ENCODE assay signal across 13 cellular contexts in genomic region chr1:116737855-116738318, GRCh38. TPM values are rescaled to one million over a fixed set of nuclear protein-coding genes. Genes with fewer than 3 reads are reported as not detected.
DNase-seq lines count a peak whose midpoint lies in the region; ATAC-seq, FAIRE-seq and TF ChIP-seq lines count a peak whose summit lies in the region.
"Had no signal": no experiment of that assay in that cellular context is flagged by ENCODE, and none has a peak within 500 bp of the region (broad histone marks: within the 10 kb centered on the region; RNA-seq: fewer than 3 reads in every experiment).

No MANE protein-coding gene starts in this region.

- H3K4me3 ChIP-seq in astrocyte (ENCODE audit: insufficient read depth, low read depth, low read length) (no peak overlapping the region), stomach (no peak overlapping the region), gastroesophageal sphincter (no peak overlapping the region)
- H3K4me3 ChIP-seq: psoas muscle, tibial nerve had no signal

- no peak overlapping the region for H3K9ac ChIP-seq in astrocyte (ENCODE audit: low read length)

- H3K4me3 Mint-ChIP-seq in astrocyte (ENCODE audit: unreplicated experiment) = no peak overlapping the region
- H3K4me3 Mint-ChIP-seq: brain had no signal

- peaks cover 4% of the 10 kb centered on the region for H3K4me1 ChIP-seq in astrocyte (ENCODE audit: insufficient read depth, low read length)
- H3K4me1 ChIP-seq in stomach = no peaks in the 10 kb centered on the region
- no peaks in the 10 kb centered on the region for H3K4me1 ChIP-seq in gastroesophageal sphincter
- H3K4me1 ChIP-seq: psoas muscle, tibial nerve had no signal

- H3K36me3 Mint-ChIP-seq in astrocyte (ENCODE audit: low read depth, unreplicated experiment) = peaks cover 3% of the 10 kb centered on the region

- H3K4me1 Mint-ChIP-seq in astrocyte (ENCODE audit: low read depth, unreplicated experiment) = no peaks in the 10 kb centered on the region

- no peak overlapping the region for H2AFZ ChIP-seq in astrocyte (ENCODE audit: low read depth, low read length)

- no peak for ATAC-seq in gastroesophageal sphincter
- no peak for ATAC-seq in left ventricle myocardium superior
- no peak for ATAC-seq in GM21390 (IDR thresholded peaks at IDR 0.05; ENCODE audit: unreplicated experiment)

- 84 to 91% (median 86%) methylated on average over 7 of the region's 7 CpGs for WGBS in stomach, 5 donors
- WGBS in gastroesophageal sphincter (ENCODE audit: low coverage in 1 of 2), 2 donors = 80 to 87% methylated on average over 1 to 3 of the region's 7 CpGs

- TF ChIP-seq CTCF in astrocyte (IDR thresholded peaks at IDR 0.05; ENCODE audit: insufficient read depth, low read depth, low read length) = no peak
- TF ChIP-seq CTCF in stomach (IDR thresholded peaks at IDR 0.05) = no peak
- TF ChIP-seq CTCF in gastroesophageal sphincter (IDR thresholded peaks at IDR 0.05) = no peak

- DNase-seq in activated T-cell treated with anti-CD3 and anti-CD28 coated beads, Interleukin-2, amount 50 U/mL, for 1 hour = peak; percentile 69
- DNase-seq in activated T-cell treated with anti-CD3 and anti-CD28 coated beads for 4 hours (no peak), astrocyte (ENCODE audit: low read depth) (no peak), stomach (no peak), left ventricle myocardium superior (no peak)

- H3K9me3 Mint-ChIP-seq in astrocyte (ENCODE audit: unreplicated experiment) = peaks cover 13% of the 10 kb centered on the region

- H3K27me3 ChIP-seq in astrocyte (ENCODE audit: insufficient read depth, low read length) (no peaks in the 10 kb centered on the region), stomach (no peaks in the 10 kb centered on the region), gastroesophageal sphincter (no peaks in the 10 kb centered on the region)
- H3K27me3 ChIP-seq: tibial nerve had no signal

- no peak overlapping the region for H3K4me2 ChIP-seq in astrocyte (ENCODE audit: low read length)

- H3K27ac Mint-ChIP-seq in astrocyte (ENCODE audit: unreplicated experiment) = peak overlapping the region; percentile 9

- TF ChIP-seq EP300 in stomach (IDR thresholded peaks at IDR 0.05) = no peak
- TF ChIP-seq EP300 in gastroesophageal sphincter (IDR thresholded peaks at IDR 0.05) = no peak

- H3K79me2 ChIP-seq in astrocyte (ENCODE audit: insufficient read depth, low read length) = no peaks in the 10 kb centered on the region

- FAIRE-seq in astrocyte (lab: Jason Lieb, UNC) = no peak
- FAIRE-seq: A204.1 had no signal

- intact Hi-C loops in stomach (cut with DNase I; ENCODE audit: low total_unique reads) (loop anchor here (5.0 kb wide), 1 partner anchor 314 kb away; no protein-coding TSS in a partner anchor), left ventricle myocardium superior (cut with micrococcal nuclease) (loop anchor here (5.0 kb wide), 1 partner anchor 314 kb away; no protein-coding TSS in a partner anchor)

- H3K27me3 Mint-ChIP-seq in astrocyte (ENCODE audit: low read depth, unreplicated experiment) = peaks cover 11% of the 10 kb centered on the region

- H3K36me3 ChIP-seq in KOPT-K1 (ENCODE audit: insufficient read depth, low read length) (no peaks in the 10 kb centered on the region), astrocyte (ENCODE audit: insufficient read depth, low read length) (no peaks in the 10 kb centered on the region), stomach (no peaks in the 10 kb centered on the region), gastroesophageal sphincter (no peaks in the 10 kb centered on the region)
- H3K36me3 ChIP-seq: tibial nerve had no signal

- TF ChIP-seq POLR2A in stomach (IDR thresholded peaks at IDR 0.05) = no peak
- TF ChIP-seq POLR2A in gastroesophageal sphincter (IDR thresholded peaks at IDR 0.05) = no peak

- H4K20me1 ChIP-seq in astrocyte (ENCODE audit: insufficient read depth, low read length) = no peaks in the 10 kb centered on the region

- H3K27ac ChIP-seq in KOPT-K1 (ENCODE audit: low read depth, low read length, poor library complexity, severe bottlenecking) = peak overlapping the region; percentile 61
- H3K27ac ChIP-seq in astrocyte (ENCODE audit: low read depth, low read length) = no peak overlapping the region
- peak overlapping the region in 4 of 5 donors; percentile 17 to 43 (median 31) for H3K27ac ChIP-seq in stomach
- H3K27ac ChIP-seq in gastroesophageal sphincter = no peak overlapping the region
- H3K27ac ChIP-seq: psoas muscle had no signal

- H3K9me3 ChIP-seq in KOPT-K1 (ENCODE audit: insufficient read depth, low read length, poor library complexity, severe bottlenecking) = peaks cover 17% of the 10 kb centered on the region
- H3K9me3 ChIP-seq in astrocyte (ENCODE audit: insufficient read depth, low read depth, low read length) = peaks cover 10% of the 10 kb centered on the region
- peaks cover under 1 to 10% (median 3%) of the 10 kb centered on the region in 4 donors for H3K9me3 ChIP-seq in stomach
- H3K9me3 ChIP-seq in gastroesophageal sphincter = no peaks in the 10 kb centered on the region

RNA-seq across cellular contexts. Expression of gene CD2, which starts 16.3 kb away (rescaled TPM):
- total RNA-seq in astrocyte = 0.14 TPM in 1 of 2 replicates, not detected in the other
- 10 to 100 TPM in 1 of 5 donors, 1 to 10 TPM in 3, not detected in 1; 2.9 to 14.3 (median 4.8) TPM for total RNA-seq in stomach
- polyA plus RNA-seq in stomach = 1 to 10 TPM; 1.7 to 9.8 (median 3.3) TPM
- total RNA-seq in gastroesophageal sphincter = 1 to 10 TPM in 3 of 4 donors, not detected in 1; 1.1 to 1.8 (median 1.2) TPM
- total RNA-seq in left ventricle myocardium superior = 1.7 TPM
- total RNA-seq: SK-MEL-5 had no signal

Comparison
In these comparisons a context has a peak if more than half of its experiments do, and no peak if none do; other contexts are left out.
1. H3K27ac ChIP-seq: peak in KOPT-K1 (single experiment) and stomach (4 of 5); none in astrocyte (single experiment) and gastroesophageal sphincter (0 of 4).